ENCODE assay signal across 1 cellular context in genomic region chr16:11717811-11718210, GRCh38.
TF ChIP-seq lines count a peak whose summit lies in the region.

No MANE protein-coding gene starts in this region.

TF ChIP-seq in GM23338, 12 proteins besides CTCF, POLR2A, EP300 and RAD21 (continued from another document):
- TF ChIP-seq ZNF462 (CRISPR knock-in tag; IDR thresholded peaks at IDR 0.05) = no peak
- TF ChIP-seq NANOG (IDR thresholded peaks at IDR 0.05; ENCODE audit: borderline replicate concordance) = no peak
- no peak for TF ChIP-seq EZH2phosphoT487 (IDR thresholded peaks at IDR 0.05; ENCODE audit: unreplicated experiment)
- TF ChIP-seq ZNF331 (CRISPR knock-in tag; IDR thresholded peaks at IDR 0.05; ENCODE audit: low read depth) = no peak
- TF ChIP-seq STAT1 (IDR thresholded peaks at IDR 0.05; ENCODE audit: unreplicated experiment) = no peak
- TF ChIP-seq ETS1 (IDR thresholded peaks at IDR 0.05) = no peak
- no peak for TF ChIP-seq JUNB (IDR thresholded peaks at IDR 0.05; ENCODE audit: unreplicated experiment)
- no peak for TF ChIP-seq EZH2 (IDR thresholded peaks at IDR 0.05; ENCODE audit: low read depth, unreplicated experiment)
- no peak for TF ChIP-seq CREB1 (CRISPR knock-in tag; IDR thresholded peaks at IDR 0.05; ENCODE audit: low read depth)
- TF ChIP-seq POLR2AphosphoS5 (IDR thresholded peaks at IDR 0.05; ENCODE audit: low read depth) = no peak
- TF ChIP-seq REST (IDR thresholded peaks at IDR 0.05; ENCODE audit: unreplicated experiment) = no peak
